In genomic region chr2:101089419-101089818, GRCh38 we compare ENCODE assay signal across 15 cellular contexts.
A peak's percentile ranks its signal among the peaks of the same experiment; 100 is the strongest.
DNase-seq lines count a peak whose midpoint lies in the region; ATAC-seq and TF ChIP-seq lines count a peak whose summit lies in the region.
"Had no signal": no experiment of that assay in that cellular context is flagged by ENCODE, and none has a peak within 500 bp of the region (broad histone marks: within the 10 kb centered on the region; RNA-seq: fewer than 3 reads in every experiment).

No MANE protein-coding gene starts in this region.

- POLR2A ChIA-PET in Caco-2 (lab: Charles Lee) = no interaction called here

- no peak for TF ChIP-seq CTCF in Caco-2 (IDR thresholded peaks at IDR 0.05; ENCODE audit: insufficient read depth in 1 of 2, low read depth in 1 of 2, low read length in 1 of 2, severe bottlenecking in 1 of 2, unreplicated experiment in 1 of 2)
- no peak for TF ChIP-seq CTCF in esophagus muscularis mucosa (IDR thresholded peaks at IDR 0.05)
- TF ChIP-seq CTCF in upper lobe of left lung (IDR thresholded peaks at IDR 0.05) = no peak

- intact Hi-C loops in Caco-2 (cut with micrococcal nuclease; ENCODE audit: unreplicated experiment) (no loop called here), esophagus muscularis mucosa (cut with DNase I) (no loop called here)

- no peaks in the 10 kb centered on the region for H3K27me3 Mint-ChIP-seq in Caco-2 (ENCODE audit: insufficient read depth, unreplicated experiment)
- H3K27me3 Mint-ChIP-seq: activated naive CD8-positive, alpha-beta T cell had no signal

- CTCF ChIA-PET in Caco-2 (lab: Charles Lee) = interaction anchor here (0.6 kb wide), 1 partner anchor 1108 kb away, joined by 3 read pairs; no protein-coding TSS in a partner anchor

- no peaks in the 10 kb centered on the region for H3K9me3 ChIP-seq in Caco-2
- H3K9me3 ChIP-seq in esophagus muscularis mucosa = no peaks in the 10 kb centered on the region
- H3K9me3 ChIP-seq in upper lobe of left lung = no peaks in the 10 kb centered on the region
- H3K9me3 ChIP-seq: upper lobe of right lung had no signal

- H3K4me1 Mint-ChIP-seq in Caco-2 (ENCODE audit: low read depth, unreplicated experiment) = peaks cover under 1% of the 10 kb centered on the region

- no peak overlapping the region for H3K4me3 Mint-ChIP-seq in Caco-2 (ENCODE audit: unreplicated experiment)
- H3K4me3 Mint-ChIP-seq: activated naive CD8-positive, alpha-beta T cell; CD4-positive, alpha-beta T cell had no signal

- ATAC-seq in GM19023 (IDR thresholded peaks at IDR 0.05; ENCODE audit: unreplicated experiment) (peak; percentile 89), HG02610 (IDR thresholded peaks at IDR 0.05; ENCODE audit: unreplicated experiment) (peak; percentile 85), HG03565 (IDR thresholded peaks at IDR 0.05; ENCODE audit: unreplicated experiment) (peak; percentile 83), upper lobe of left lung (ENCODE audit: low FRiP score in 2 of 2) (no peak)
- ATAC-seq: left lobe of liver, upper lobe of right lung had no signal

- TF ChIP-seq POLR2A in esophagus muscularis mucosa (IDR thresholded peaks at IDR 0.05; ENCODE audit: low read depth) (no peak), upper lobe of left lung (IDR thresholded peaks at IDR 0.05) (no peak)

- H3K4me3 ChIP-seq in Caco-2 (ENCODE audit: low read depth, low read length) (no peak overlapping the region), esophagus muscularis mucosa (no peak overlapping the region), upper lobe of left lung (no peak overlapping the region)
- H3K4me3 ChIP-seq: upper lobe of right lung had no signal

- peaks cover 2% of the 10 kb centered on the region for H3K9me3 Mint-ChIP-seq in Caco-2 (ENCODE audit: unreplicated experiment)
- H3K9me3 Mint-ChIP-seq: CD4-positive, alpha-beta T cell had no signal

- H3K4me1 ChIP-seq in Caco-2 (no peaks in the 10 kb centered on the region), esophagus muscularis mucosa (peaks cover 0 to 15% (median 7%) of the 10 kb centered on the region in 4 donors), upper lobe of left lung (no peaks in the 10 kb centered on the region)
- H3K4me1 ChIP-seq: upper lobe of right lung had no signal

- H3K27me3 ChIP-seq in Caco-2 (replicated peaks; ENCODE audit: control insufficient read depth, insufficient read depth, low read length) (no peaks in the 10 kb centered on the region), esophagus muscularis mucosa (no peaks in the 10 kb centered on the region), upper lobe of left lung (no peaks in the 10 kb centered on the region)
- H3K27me3 ChIP-seq: upper lobe of right lung had no signal

- DNase-seq in Caco-2 (no peak), KG1 (lab: John Stamatoyannopoulos, UW) (no peak), esophagus muscularis mucosa (ENCODE audit: extremely low spot score) (no peak), upper lobe of left lung (no peak), DMS114 treated with DMSO at 0.1 percent for 48 hours (lab: John Stamatoyannopoulos, UW; ENCODE audit: unreplicated experiment) (no peak)
- DNase-seq: CD4-positive, alpha-beta T cell; NCI-H2171 treated with DMSO at 0.1 percent for 48 hours; T1000; upper lobe of right lung had no signal

- no peak for TF ChIP-seq EP300 in esophagus muscularis mucosa (IDR thresholded peaks at IDR 0.05)
- TF ChIP-seq EP300 in upper lobe of left lung (IDR thresholded peaks at IDR 0.05) = no peak

- TSS peak; percentile 51 for BruUV-seq in Caco-2 (replicated peaks; lab: Mats Ljungman, UMichigan)

- no peaks in the 10 kb centered on the region for H3K36me3 ChIP-seq in Caco-2 (ENCODE audit: control insufficient read depth, insufficient read depth, low read length)
- H3K36me3 ChIP-seq in esophagus muscularis mucosa = peaks cover 0 to 4% (median 0%) of the 10 kb centered on the region in 4 donors
- peaks cover 0 to 18% (median 0%) of the 10 kb centered on the region in 4 donors for H3K36me3 ChIP-seq in upper lobe of left lung
- H3K36me3 ChIP-seq: upper lobe of right lung had no signal

- WGBS in esophagus muscularis mucosa = 94% methylated on average over 1 of the region's 1 CpG
- WGBS in upper lobe of left lung, 2 donors = 95 to 96% methylated on average over 1 of the region's 1 CpG

- H3K36me3 Mint-ChIP-seq in Caco-2 (ENCODE audit: insufficient read depth, unreplicated experiment) = peaks cover 7% of the 10 kb centered on the region
- H3K36me3 Mint-ChIP-seq: activated naive CD8-positive, alpha-beta T cell had no signal

- no peak overlapping the region for H3K27ac ChIP-seq in esophagus muscularis mucosa (replicated peaks in 1 of 4)
- no peak overlapping the region for H3K27ac ChIP-seq in upper lobe of left lung
- H3K27ac ChIP-seq: epithelial cell of prostate, upper lobe of right lung had no signal

- no peak overlapping the region for H3K27ac Mint-ChIP-seq in Caco-2 (ENCODE audit: unreplicated experiment)
- H3K27ac Mint-ChIP-seq: activated naive CD8-positive, alpha-beta T cell; CD4-positive, alpha-beta T cell had no signal

Comparison
In these comparisons a context has a peak if more than half of its experiments do, and no peak if none do; other contexts are left out.
1. ATAC-seq: peak in GM19023 (single experiment), HG02610 (single experiment) and HG03565 (single experiment); none in upper lobe of left lung (0 of 2).